Comparison of ENCODE assay signal across 13 cellular contexts in the genomic region with DNA sequence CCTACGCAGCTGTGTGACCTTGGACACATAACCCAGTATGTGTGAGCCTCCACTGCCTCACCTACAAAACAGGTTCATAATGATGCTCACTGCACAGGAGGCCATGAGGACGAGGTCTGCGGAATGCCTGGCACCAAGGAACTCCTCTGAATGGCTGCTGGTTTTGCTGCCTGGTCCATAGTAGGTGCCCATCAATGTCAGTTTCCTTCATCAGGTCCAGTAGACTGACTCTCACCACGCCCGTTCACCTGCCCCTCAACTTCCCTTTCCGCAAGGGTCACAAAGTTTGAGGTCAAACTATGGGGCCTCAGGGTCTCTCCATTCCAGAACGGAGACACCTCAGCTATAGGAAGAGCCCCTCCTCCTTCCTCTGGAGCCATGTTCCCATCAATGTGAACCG. TPM values are rescaled to one million over a fixed set of nuclear protein-coding genes. Genes with fewer than 3 reads are reported as not detected.
A peak's percentile ranks its signal among the peaks of the same experiment; 100 is the strongest.
DNase-seq lines count a peak whose midpoint lies in the region; ATAC-seq and TF ChIP-seq lines count a peak whose summit lies in the region.
"Had no signal": no experiment of that assay in that cellular context is flagged by ENCODE, and none has a peak within 500 bp of the region (broad histone marks: within the 10 kb centered on the region; RNA-seq: fewer than 3 reads in every experiment).

No MANE protein-coding gene starts in this region.

- H3K9me3 ChIP-seq in CD4-positive, CD25-positive, alpha-beta regulatory T cell (ENCODE audit: control insufficient read depth in 2 of 2, low read length in 2 of 2), result no peaks in the 10 kb centered on the region
- no peaks in the 10 kb centered on the region for H3K9me3 ChIP-seq in esophagus squamous epithelium
- no peaks in the 10 kb centered on the region for H3K9me3 ChIP-seq in psoas muscle
- H3K9me3 ChIP-seq: neutrophil had no signal

- TF ChIP-seq POLR2A in esophagus squamous epithelium (IDR thresholded peaks at IDR 0.05), result no peak

- H3K4me3 ChIP-seq in CD4-positive, CD25-positive, alpha-beta regulatory T cell (ENCODE audit: low read depth, low read length), result no peak overlapping the region
- H3K4me3 ChIP-seq in esophagus squamous epithelium (no peak overlapping the region), psoas muscle (peak overlapping the region; percentile 34)
- H3K4me3 ChIP-seq: skin epidermis had no signal

- CTCF ChIA-PET in RWPE1 (lab: Yijun Ruan, JAX), result no interaction called here

- no peak overlapping the region for H3K27ac ChIP-seq in CD4-positive, CD25-positive, alpha-beta regulatory T cell (ENCODE audit: insufficient read depth, low read length, poor library complexity, severe bottlenecking)
- H3K27ac ChIP-seq in RWPE1 (0 out of 2 replicates have a peak overlapping the region, but pooled peaks have one; percentile 19), esophagus squamous epithelium (peak overlapping the region in 3 of 4 donors; percentile 33 to 58 (median 53)), psoas muscle (peak overlapping the region; percentile 89)
- H3K27ac ChIP-seq: neutrophil had no signal

- no peak for ATAC-seq in CD4-positive, CD25-positive, alpha-beta regulatory T cell (ENCODE audit: low read depth in 2 of 2)
- ATAC-seq in psoas muscle (no peak), GM18867 (IDR thresholded peaks at IDR 0.05; ENCODE audit: unreplicated experiment) (no peak), HG02798 (IDR thresholded peaks at IDR 0.05; ENCODE audit: poor library complexity, unreplicated experiment) (no peak)

- no peaks in the 10 kb centered on the region for H3K27me3 Mint-ChIP-seq in CD4-positive, CD25-positive, alpha-beta regulatory T cell

- H3K4me1 ChIP-seq in CD4-positive, CD25-positive, alpha-beta regulatory T cell (ENCODE audit: control insufficient read depth, insufficient read depth, low read length, poor library complexity, severe bottlenecking), result peaks cover 43% of the 10 kb centered on the region
- H3K4me1 ChIP-seq in esophagus squamous epithelium (peaks cover 20 to 73% (median 33%) of the 10 kb centered on the region in 3 donors), psoas muscle (peaks cover 60% of the 10 kb centered on the region)

- no peaks in the 10 kb centered on the region for H3K36me3 ChIP-seq in CD4-positive, CD25-positive, alpha-beta regulatory T cell (ENCODE audit: control insufficient read depth, insufficient read depth, low read length)
- peaks cover 0 to 54% (median 0%) of the 10 kb centered on the region in 3 donors for H3K36me3 ChIP-seq in esophagus squamous epithelium
- H3K36me3 ChIP-seq in psoas muscle (ENCODE audit: insufficient read depth in 1 of 2, low read depth in 1 of 2), result peaks cover 2 to 4% of the 10 kb centered on the region in 2 donors
- H3K36me3 ChIP-seq: neutrophil had no signal

- no peak for DNase-seq in CD4-positive, CD25-positive, alpha-beta regulatory T cell
- DNase-seq in RWPE1 (ENCODE audit: low spot score) (no peak), esophagus squamous epithelium (lab: John Stamatoyannopoulos, UW) (no peak), psoas muscle (peak in 1 of 2 donors; percentile 23), NCI-H1048 (lab: John Stamatoyannopoulos, UW) (no peak), dedifferentiated amniotic fluid mesenchymal stem cell (ENCODE audit: extremely low spot score) (no peak)
- DNase-seq: AML-193, cerebellar nuclear complex had no signal

- intact Hi-C loops in esophagus squamous epithelium (cut with DNase I) (no loop called here), psoas muscle (cut with DNase I) (loop anchor here in 1 of 2 donors (5.0 kb wide), 1 partner anchor 55 kb away; the partner anchor contains the start of gene MIEN1)

- peak overlapping the region in 1 of 4 donors; percentile 46 for H3K4me3 Mint-ChIP-seq in CD4-positive, CD25-positive, alpha-beta regulatory T cell

- H3K4me1 Mint-ChIP-seq in CD4-positive, CD25-positive, alpha-beta regulatory T cell, result peaks cover 17 to 59% (median 29%) of the 10 kb centered on the region in 4 donors

- peak overlapping the region; percentile 87 to 93 (median 91) for H3K27ac Mint-ChIP-seq in CD4-positive, CD25-positive, alpha-beta regulatory T cell

- no peaks in the 10 kb centered on the region for H3K27me3 ChIP-seq in CD4-positive, CD25-positive, alpha-beta regulatory T cell (ENCODE audit: control insufficient read depth, insufficient read depth, low read length)
- H3K27me3 ChIP-seq in esophagus squamous epithelium (no peaks in the 10 kb centered on the region), psoas muscle (ENCODE audit: insufficient read depth in 3 of 3, low read length in 2 of 3) (no peaks in the 10 kb centered on the region)

- H3K9me3 Mint-ChIP-seq in CD4-positive, CD25-positive, alpha-beta regulatory T cell, result no peaks in the 10 kb centered on the region

- H3K36me3 Mint-ChIP-seq in CD4-positive, CD25-positive, alpha-beta regulatory T cell, result peaks cover 13% of the 10 kb centered on the region

- WGBS in esophagus squamous epithelium, 2 donors, result 81 to 89% methylated on average over 5 to 6 of the region's 8 CpGs
- WGBS in psoas muscle, 3 donors, result 50 to 64% (median 51%) methylated on average over 8 of the region's 8 CpGs

- TF ChIP-seq CTCF in RWPE1 (conservative IDR thresholded peaks at IDR 0.05; ENCODE audit: low read depth) (no peak), esophagus squamous epithelium (IDR thresholded peaks at IDR 0.05) (no peak), psoas muscle (IDR thresholded peaks at IDR 0.05) (no peak)

- POLR2A ChIA-PET in RWPE1 (lab: Yijun Ruan, JAX; ENCODE audit: low non-redundant PET), result no interaction called here

RNA-seq across cellular contexts. Expression of gene PNMT, which starts 8.8 kb away (rescaled TPM):
- total RNA-seq in CD4-positive, CD25-positive, alpha-beta regulatory T cell, result 1.2 TPM
- polyA plus RNA-seq in CD4-positive, CD25-positive, alpha-beta regulatory T cell, result not detected
- total RNA-seq in esophagus squamous epithelium, result 1 to 10 TPM in 2 of 4 donors, under 1 TPM in 2; 0.26 to 8.4 (median 1.3) TPM
- total RNA-seq in psoas muscle, result 10 to 100 TPM in 2 of 4 donors, 1 to 10 TPM in 2; 5.9 to 15.3 (median 11.8) TPM
- 10 to 100 TPM in 1 of 3 donors, 1 to 10 TPM in 2; 6.0 to 13.0 (median 6.8) TPM for polyA plus RNA-seq in psoas muscle
- total RNA-seq: M059J had no signal

RNA-seq across cellular contexts. Expression of gene PGAP3, which starts 10.8 kb away (rescaled TPM):
- total RNA-seq in CD4-positive, CD25-positive, alpha-beta regulatory T cell, result 28.0 TPM
- 10 to 100 TPM; 15.2 to 23.3 (median 17.5) TPM for polyA plus RNA-seq in CD4-positive, CD25-positive, alpha-beta regulatory T cell
- total RNA-seq in esophagus squamous epithelium (10 to 100 TPM; 10.7 to 34.2 (median 19.2) TPM), psoas muscle (1 to 10 TPM; 4.5 to 7.9 (median 6.7) TPM)
- polyA plus RNA-seq in psoas muscle, result 1 to 10 TPM; 1.4 to 4.2 (median 3.3) TPM

RNA-seq across cellular contexts. Expression of gene TCAP, which starts 11.9 kb away (rescaled TPM):
- total RNA-seq in CD4-positive, CD25-positive, alpha-beta regulatory T cell, result 3.4 TPM
- polyA plus RNA-seq in CD4-positive, CD25-positive, alpha-beta regulatory T cell, result under 1 TPM in 1 of 4 donors, not detected in 3; 0.07 TPM
- under 1 TPM; 0.11 to 0.57 (median 0.29) TPM for total RNA-seq in esophagus squamous epithelium
- 1,000 to 10,000 TPM; 3,389 to 5,818 (median 3,842) TPM for total RNA-seq in psoas muscle
- polyA plus RNA-seq in psoas muscle, result 1,000 to 10,000 TPM; 2,116 to 7,047 (median 2,671) TPM
- total RNA-seq: M059J had no signal

RNA-seq across cellular contexts. Expression of gene ERBB2, which starts 22.8 kb away (rescaled TPM):
- total RNA-seq in CD4-positive, CD25-positive, alpha-beta regulatory T cell, result 5.5 TPM
- under 1 TPM; 0.36 to 0.80 (median 0.57) TPM for polyA plus RNA-seq in CD4-positive, CD25-positive, alpha-beta regulatory T cell
- total RNA-seq in esophagus squamous epithelium (100 to 1,000 TPM in 1 of 4 donors, 10 to 100 TPM in 3; 75.2 to 170 (median 86.5) TPM), psoas muscle (10 to 100 TPM; 20.4 to 24.9 (median 21.1) TPM)
- polyA plus RNA-seq in psoas muscle, result 10 to 100 TPM in 1 of 3 donors, 1 to 10 TPM in 2; 4.0 to 11.1 (median 9.2) TPM

RNA-seq across cellular contexts. Expression of gene STARD3, which starts 40.1 kb away (rescaled TPM):
- total RNA-seq in CD4-positive, CD25-positive, alpha-beta regulatory T cell, result 95.9 TPM
- 10 to 100 TPM; 45.4 to 48.6 (median 46.5) TPM for polyA plus RNA-seq in CD4-positive, CD25-positive, alpha-beta regulatory T cell
- total RNA-seq in esophagus squamous epithelium (10 to 100 TPM; 27.3 to 46.7 (median 33.4) TPM), psoas muscle (10 to 100 TPM; 22.5 to 32.6 (median 26.1) TPM)
- polyA plus RNA-seq in psoas muscle, result 10 to 100 TPM; 33.0 to 62.8 (median 47.9) TPM

Comparison
In these comparisons a context has a peak if more than half of its experiments do, and no peak if none do; other contexts are left out.
1. RNA of gene TCAP, which starts 11.9 kb away (total RNA-seq): 3,389 to 5,818 TPM in psoas muscle; 3.4 TPM in CD4-positive, CD25-positive, alpha-beta regulatory T cell (single experiment) and 0.11 to 0.57 TPM in esophagus squamous epithelium; every median in the first group is over 100 times any median in the second.